In the genomic region with DNA sequence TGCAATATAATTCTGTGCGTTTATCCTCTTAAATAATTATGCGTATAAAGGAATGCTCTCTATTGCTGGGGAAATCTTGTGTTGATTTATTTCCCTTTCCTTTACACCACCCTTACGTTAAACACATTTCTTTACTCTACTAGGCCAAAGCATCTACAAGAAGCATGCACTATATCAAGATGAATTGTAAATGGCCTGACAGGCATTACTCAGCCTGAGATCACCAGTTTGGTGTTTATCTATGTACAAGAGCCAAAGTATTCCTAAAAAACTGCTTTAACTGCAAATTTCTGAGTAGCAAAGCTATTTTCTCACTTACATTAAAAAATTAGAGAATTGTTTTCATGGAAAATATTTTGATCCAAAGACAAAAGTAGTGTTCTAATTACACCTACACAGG, we compare ENCODE assay signal across 19 cellular contexts.
A peak's percentile ranks its signal among the peaks of the same experiment; 100 is the strongest.
DNase-seq lines count a peak whose midpoint lies in the region; ATAC-seq and TF ChIP-seq lines count a peak whose summit lies in the region.
"Had no signal": no experiment of that assay in that cellular context is flagged by ENCODE, and none has a peak within 500 bp of the region (broad histone marks: within the 10 kb centered on the region; RNA-seq: fewer than 3 reads in every experiment).

No MANE protein-coding gene starts in this region.

- no peak overlapping the region for H3K9ac ChIP-seq in PC-3 (ENCODE audit: low read length)
- H3K9ac ChIP-seq: SK-N-SH had no signal

- H3K4me2 ChIP-seq in PC-3 (ENCODE audit: low read length): no peak overlapping the region
- H3K4me2 ChIP-seq: SK-N-SH had no signal

- ATAC-seq in PC-3: no peak
- no peak for ATAC-seq in SK-N-SH treated with all-trans-retinoic acid at 6 μM for 48 hours
- ATAC-seq in GM19351 (IDR thresholded peaks at IDR 0.05; ENCODE audit: unreplicated experiment): no peak
- no peak for ATAC-seq in GM18907 (IDR thresholded peaks at IDR 0.05; ENCODE audit: unreplicated experiment)

- no peak for TF ChIP-seq CTCF in PC-3 (conservative IDR thresholded peaks at IDR 0.05; ENCODE audit: low read depth, low read length)
- TF ChIP-seq CTCF in astrocyte of the spinal cord (IDR thresholded peaks at IDR 0.05; ENCODE audit: low read depth, low read length): no peak

- no peaks in the 10 kb centered on the region for H3K9me3 ChIP-seq in PC-3 (ENCODE audit: low read length)
- H3K9me3 ChIP-seq: Peyer's patch, SK-N-SH had no signal

- no peaks in the 10 kb centered on the region for H3K79me2 ChIP-seq in PC-3 (ENCODE audit: low read length)

- DNase-seq in ELR (ENCODE audit: low read depth) (peak; percentile 32), PC-3 (peak; percentile 39), astrocyte of the spinal cord (ENCODE audit: low read depth, low spot score) (peak; percentile 25), fibroblast of peridontal ligament (ENCODE audit: extremely low read depth) (peak; percentile 76), DMS79 treated with DMSO at 0.1 percent for 48 hours (lab: John Stamatoyannopoulos, UW) (no peak)
- DNase-seq: 8988T, ACHN, Calu3, KBM-7, MM.1S, NCI-H1694, NCI-H2029 treated with DMSO at 0.1 percent for 48 hours, NCI-H2227 treated with DMSO at 0.1 percent for 48 hours, NCI-H69, Peyer's patch, SK-N-SH had no signal

- no peak overlapping the region for H3K27ac ChIP-seq in PC-3 (ENCODE audit: low read length)
- H3K27ac ChIP-seq: Peyer's patch had no signal

- no peaks in the 10 kb centered on the region for H3F3A ChIP-seq in PC-3 (ENCODE audit: low read length, unreplicated experiment)

- no peaks in the 10 kb centered on the region for H3K9me2 ChIP-seq in PC-3 (replicated peaks; ENCODE audit: low read length)
- H3K9me2 ChIP-seq: SK-N-SH had no signal

- POLR2A ChIA-PET in PC-3 (lab: Charles Lee; ENCODE audit: unreplicated experiment): no interaction called here

- H4K20me1 ChIP-seq in PC-3 (ENCODE audit: low read length): no peaks in the 10 kb centered on the region

- in situ Hi-C loops in astrocyte of the spinal cord (cut with HindIII; ENCODE audit: low sequenced_read_pairs): no loop called here

- H3K4me1 ChIP-seq in PC-3 (ENCODE audit: insufficient read depth, low read length): no peaks in the 10 kb centered on the region
- H3K4me1 ChIP-seq: Peyer's patch had no signal

- intact Hi-C loops in PC-3 (cut with micrococcal nuclease): no loop called here

- H2AFZ ChIP-seq in PC-3 (ENCODE audit: low read length): no peak overlapping the region

- peaks cover under 1% of the 10 kb centered on the region; the same call in 1 of the 2 replicates for H3K27me3 ChIP-seq in PC-3 (ENCODE audit: low read length)
- H3K27me3 ChIP-seq: Peyer's patch had no signal

- no peaks in the 10 kb centered on the region for H3K36me3 ChIP-seq in PC-3 (ENCODE audit: low read depth, low read length)
- H3K36me3 ChIP-seq: Peyer's patch had no signal

- CTCF ChIA-PET in PC-3 (lab: Charles Lee): no interaction called here

- no TSS peak for BruUV-seq in PC-3 (replicated peaks; lab: Mats Ljungman, UMichigan)

- no peak overlapping the region for H3K4me3 ChIP-seq in PC-3 (ENCODE audit: low read length)
- H3K4me3 ChIP-seq in astrocyte of the spinal cord (ENCODE audit: low read depth, low read length): no peak overlapping the region
- H3K4me3 ChIP-seq: Peyer's patch had no signal

TF ChIP-seq in SK-N-SH treated with all-trans-retinoic acid at 6 μM for 48 hours, 23 proteins besides CTCF, POLR2A, EP300 and RAD21:
- no peak for TF ChIP-seq OSR1 (CRISPR knock-in tag; IDR thresholded peaks at IDR 0.05)
- TF ChIP-seq CSDC2 (CRISPR knock-in tag; IDR thresholded peaks at IDR 0.05): no peak
- TF ChIP-seq ZFP3 (CRISPR knock-in tag; IDR thresholded peaks at IDR 0.05): no peak
- no peak for TF ChIP-seq RARB (CRISPR knock-in tag; IDR thresholded peaks at IDR 0.05)
- TF ChIP-seq, protein P1, sequence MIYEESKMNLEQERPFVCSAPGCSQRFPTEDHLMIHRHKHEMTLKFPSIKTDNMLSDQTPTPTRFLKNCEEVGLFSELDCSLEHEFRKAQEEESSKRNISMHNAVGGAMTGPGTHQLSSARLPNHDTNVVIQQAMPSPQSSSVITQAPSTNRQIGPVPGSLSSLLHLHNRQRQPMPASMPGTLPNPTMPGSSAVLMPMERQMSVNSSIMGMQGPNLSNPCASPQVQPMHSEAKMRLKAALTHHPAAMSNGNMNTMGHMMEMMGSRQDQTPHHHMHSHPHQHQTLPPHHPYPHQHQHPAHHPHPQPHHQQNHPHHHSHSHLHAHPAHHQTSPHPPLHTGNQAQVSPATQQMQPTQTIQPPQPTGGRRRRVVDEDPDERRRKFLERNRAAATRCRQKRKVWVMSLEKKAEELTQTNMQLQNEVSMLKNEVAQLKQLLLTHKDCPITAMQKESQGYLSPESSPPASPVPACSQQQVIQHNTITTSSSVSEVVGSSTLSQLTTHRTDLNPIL (CRISPR knock-in tag; IDR thresholded peaks at IDR 0.05; ENCODE audit: low read depth): no peak
- TF ChIP-seq, protein P2, sequence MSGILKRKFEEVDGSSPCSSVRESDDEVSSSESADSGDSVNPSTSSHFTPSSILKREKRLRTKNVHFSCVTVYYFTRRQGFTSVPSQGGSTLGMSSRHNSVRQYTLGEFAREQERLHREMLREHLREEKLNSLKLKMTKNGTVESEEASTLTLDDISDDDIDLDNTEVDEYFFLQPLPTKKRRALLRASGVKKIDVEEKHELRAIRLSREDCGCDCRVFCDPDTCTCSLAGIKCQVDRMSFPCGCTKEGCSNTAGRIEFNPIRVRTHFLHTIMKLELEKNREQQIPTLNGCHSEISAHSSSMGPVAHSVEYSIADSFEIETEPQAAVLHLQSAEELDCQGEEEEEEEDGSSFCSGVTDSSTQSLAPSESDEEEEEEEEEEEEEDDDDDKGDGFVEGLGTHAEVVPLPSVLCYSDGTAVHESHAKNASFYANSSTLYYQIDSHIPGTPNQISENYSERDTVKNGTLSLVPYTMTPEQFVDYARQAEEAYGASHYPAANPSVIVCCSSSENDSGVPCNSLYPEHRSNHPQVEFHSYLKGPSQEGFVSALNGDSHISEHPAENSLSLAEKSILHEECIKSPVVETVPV (CRISPR knock-in tag; IDR thresholded peaks at IDR 0.05): no peak
- TF ChIP-seq ZNF8 (CRISPR knock-in tag; IDR thresholded peaks at IDR 0.05): no peak
- no peak for TF ChIP-seq ZFP30 (CRISPR knock-in tag; IDR thresholded peaks at IDR 0.05)
- no peak for TF ChIP-seq ZNF70 (CRISPR knock-in tag; IDR thresholded peaks at IDR 0.05)
- no peak for TF ChIP-seq TCF4 (CRISPR knock-in tag; IDR thresholded peaks at IDR 0.05; ENCODE audit: borderline replicate concordance)
- no peak for TF ChIP-seq ESRRG (CRISPR knock-in tag; IDR thresholded peaks at IDR 0.05)
- TF ChIP-seq ISL1 (CRISPR knock-in tag; IDR thresholded peaks at IDR 0.05): no peak
- TF ChIP-seq, protein P3, sequence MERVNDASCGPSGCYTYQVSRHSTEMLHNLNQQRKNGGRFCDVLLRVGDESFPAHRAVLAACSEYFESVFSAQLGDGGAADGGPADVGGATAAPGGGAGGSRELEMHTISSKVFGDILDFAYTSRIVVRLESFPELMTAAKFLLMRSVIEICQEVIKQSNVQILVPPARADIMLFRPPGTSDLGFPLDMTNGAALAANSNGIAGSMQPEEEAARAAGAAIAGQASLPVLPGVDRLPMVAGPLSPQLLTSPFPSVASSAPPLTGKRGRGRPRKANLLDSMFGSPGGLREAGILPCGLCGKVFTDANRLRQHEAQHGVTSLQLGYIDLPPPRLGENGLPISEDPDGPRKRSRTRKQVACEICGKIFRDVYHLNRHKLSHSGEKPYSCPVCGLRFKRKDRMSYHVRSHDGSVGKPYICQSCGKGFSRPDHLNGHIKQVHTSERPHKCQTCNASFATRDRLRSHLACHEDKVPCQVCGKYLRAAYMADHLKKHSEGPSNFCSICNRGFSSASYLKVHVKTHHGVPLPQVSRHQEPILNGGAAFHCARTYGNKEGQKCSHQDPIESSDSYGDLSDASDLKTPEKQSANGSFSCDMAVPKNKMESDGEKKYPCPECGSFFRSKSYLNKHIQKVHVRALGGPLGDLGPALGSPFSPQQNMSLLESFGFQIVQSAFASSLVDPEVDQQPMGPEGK (CRISPR knock-in tag; IDR thresholded peaks at IDR 0.05; ENCODE audit: borderline replicate concordance): no peak
- no peak for TF ChIP-seq SNAI2 (CRISPR knock-in tag; IDR thresholded peaks at IDR 0.05)
TF ChIP-seq in SK-N-SH treated with all-trans-retinoic acid at 6 μM for 48 hours: peak in this region for 0.
